8 cellular contexts compared by ENCODE assay signal in the genomic region with DNA sequence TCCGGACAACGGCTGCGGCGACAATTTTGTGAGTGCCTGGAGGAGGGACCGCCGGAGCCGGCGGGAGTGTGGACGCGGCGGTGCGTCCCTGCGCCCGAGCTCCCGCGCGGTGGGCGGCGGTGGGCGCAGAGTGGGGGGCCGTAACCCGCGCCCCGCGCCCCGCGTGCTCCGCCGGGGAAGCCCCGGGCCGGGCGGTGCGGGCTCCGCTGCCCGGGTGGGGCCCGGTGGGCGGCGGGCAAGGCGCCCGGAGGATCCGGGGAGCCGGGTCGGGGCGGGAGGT. TPM values are rescaled to one million over a fixed set of nuclear protein-coding genes. Genes with fewer than 3 reads are reported as not detected.
A peak's percentile ranks its signal among the peaks of the same experiment; 100 is the strongest.
DNase-seq lines count a peak whose midpoint lies in the region; ATAC-seq, FAIRE-seq and TF ChIP-seq lines count a peak whose summit lies in the region.

No MANE protein-coding gene starts in this region.

- no peak for TF ChIP-seq POLR2A in H54 (IDR thresholded peaks at IDR 0.05; ENCODE audit: low read depth, low read length)

- H3K4me3 Mint-ChIP-seq in activated CD4-positive, alpha-beta T cell treated with anti-CD3 and anti-CD28 coated beads for 36 hours, result peak overlapping the region; percentile 71
- H3K4me3 Mint-ChIP-seq in T-cell, result peak overlapping the region; percentile 76 to 88 (median 79)
- peak overlapping the region; percentile 83 for H3K4me3 Mint-ChIP-seq in stimulated activated memory B cell treated with anti-CD40 and anti-IgM and Interleukin-4, amounts not matched to agents 10 μg/mL and 1 μg/mL and 100 μg/mL, for 72 hours

- H3K9me3 Mint-ChIP-seq in activated CD4-positive, alpha-beta T cell treated with anti-CD3 and anti-CD28 coated beads for 36 hours (ENCODE audit: low read depth), result no peaks in the 10 kb centered on the region
- H3K9me3 Mint-ChIP-seq in T-cell, result no peaks in the 10 kb centered on the region
- H3K9me3 Mint-ChIP-seq in stimulated activated memory B cell treated with anti-CD40 and anti-IgM and Interleukin-4, amounts not matched to agents 10 μg/mL and 1 μg/mL and 100 μg/mL, for 72 hours, result no peaks in the 10 kb centered on the region

- ATAC-seq in activated CD4-positive, alpha-beta T cell treated with anti-CD3 and anti-CD28 coated beads for 36 hours, result no peak
- ATAC-seq in T-cell (replicated peaks in 1 of 4) (peak in 1 of 4 experiments; percentile 38), GM19035 (IDR thresholded peaks at IDR 0.05; ENCODE audit: unreplicated experiment) (no peak), GM18873 (IDR thresholded peaks at IDR 0.05; ENCODE audit: low FRiP score, unreplicated experiment) (no peak)
- ATAC-seq in stimulated activated memory B cell treated with anti-CD40 and anti-IgM and Interleukin-4, amounts not matched to agents 10 μg/mL and 1 μg/mL and 100 μg/mL, for 72 hours, result peak; percentile 71

- no peak for FAIRE-seq in H54 (lab: Jason Lieb, UNC)

- no peaks in the 10 kb centered on the region for H3K27me3 Mint-ChIP-seq in activated CD4-positive, alpha-beta T cell treated with anti-CD3 and anti-CD28 coated beads for 36 hours
- H3K27me3 Mint-ChIP-seq in T-cell, result peaks cover 2 to 6% of the 10 kb centered on the region in 2 donors
- H3K27me3 Mint-ChIP-seq in stimulated activated memory B cell treated with anti-CD40 and anti-IgM and Interleukin-4, amounts not matched to agents 10 μg/mL and 1 μg/mL and 100 μg/mL, for 72 hours, result no peaks in the 10 kb centered on the region

- no peaks in the 10 kb centered on the region for H3K36me3 Mint-ChIP-seq in activated CD4-positive, alpha-beta T cell treated with anti-CD3 and anti-CD28 coated beads for 36 hours (ENCODE audit: low read depth)
- no peaks in the 10 kb centered on the region for H3K36me3 Mint-ChIP-seq in T-cell
- no peaks in the 10 kb centered on the region for H3K36me3 Mint-ChIP-seq in stimulated activated memory B cell treated with anti-CD40 and anti-IgM and Interleukin-4, amounts not matched to agents 10 μg/mL and 1 μg/mL and 100 μg/mL, for 72 hours

- H3K4me3 ChIP-seq in left ventricle myocardium inferior, result peak overlapping the region; percentile 98

- H3K27ac ChIP-seq in left ventricle myocardium inferior (replicated peaks), result peak overlapping the region; percentile 96

- intact Hi-C loops in activated CD4-positive, alpha-beta T cell treated with anti-CD3 and anti-CD28 coated beads for 36 hours (cut with DNase I, micrococcal nuclease), result loop anchor here (1.0 to 10.0 kb wide), 6 partner anchors 28 to 459 kb away; partner anchors contain the start of genes ZNRF2 (in 2 of the 2), FKBP14 (in 1 of the 2), GARS1 (in 1 of the 2) and NOD1 (in 1 of the 2)
- intact Hi-C loops in left ventricle myocardium inferior (cut with micrococcal nuclease), result no loop called here

- H3K27me3 ChIP-seq in left ventricle myocardium inferior (ENCODE audit: low read depth), result no peaks in the 10 kb centered on the region

- CTCF ChIA-PET in activated CD4-positive, alpha-beta T cell treated with anti-CD3 and anti-CD28 coated beads for 36 hours (lab: Charles Lee), result no interaction called here
- CTCF ChIA-PET in T-cell (lab: Charles Lee), result interaction anchor here in 1 of 2 donors (0.8 kb wide), 1 partner anchor 9 kb away, joined by 3 read pairs; no protein-coding TSS in a partner anchor

- no peaks in the 10 kb centered on the region for H3K36me3 ChIP-seq in left ventricle myocardium inferior

- no peak overlapping the region for H3K27ac Mint-ChIP-seq in activated CD4-positive, alpha-beta T cell treated with anti-CD3 and anti-CD28 coated beads for 36 hours
- H3K27ac Mint-ChIP-seq in T-cell, result no peak overlapping the region
- peak overlapping the region; percentile 70 for H3K27ac Mint-ChIP-seq in stimulated activated memory B cell treated with anti-CD40 and anti-IgM and Interleukin-4, amounts not matched to agents 10 μg/mL and 1 μg/mL and 100 μg/mL, for 72 hours

- peaks cover 4% of the 10 kb centered on the region for H3K4me1 Mint-ChIP-seq in activated CD4-positive, alpha-beta T cell treated with anti-CD3 and anti-CD28 coated beads for 36 hours
- peaks cover 11 to 19% (median 17%) of the 10 kb centered on the region in 3 donors for H3K4me1 Mint-ChIP-seq in T-cell
- H3K4me1 Mint-ChIP-seq in stimulated activated memory B cell treated with anti-CD40 and anti-IgM and Interleukin-4, amounts not matched to agents 10 μg/mL and 1 μg/mL and 100 μg/mL, for 72 hours, result peaks cover 11% of the 10 kb centered on the region

- TF ChIP-seq CTCF in left ventricle myocardium inferior (IDR thresholded peaks at IDR 0.05; ENCODE audit: borderline replicate concordance), result no peak

- peaks cover 45% of the 10 kb centered on the region for H3K4me1 ChIP-seq in left ventricle myocardium inferior

- H3K9me3 ChIP-seq in left ventricle myocardium inferior (replicated peaks), result no peaks in the 10 kb centered on the region

- DNase-seq in activated CD4-positive, alpha-beta T cell treated with anti-CD3 and anti-CD28 coated beads for 36 hours, result no peak
- no peak for DNase-seq in activated CD4-positive, alpha-beta T cell treated with anti-CD3 and anti-CD28 coated beads for 48 hours
- DNase-seq in T-cell (no peak), left ventricle myocardium inferior (no peak), H54 (ENCODE audit: insufficient read length, low spot score) (no peak)

- POLR2A ChIA-PET in activated CD4-positive, alpha-beta T cell treated with anti-CD3 and anti-CD28 coated beads for 36 hours (lab: Charles Lee), result interaction anchor here (2.4 kb wide), 1 partner anchor 13 kb away, joined by 10 read pairs; no protein-coding TSS in a partner anchor
- POLR2A ChIA-PET in T-cell (lab: Charles Lee), result interaction anchor here (0.6 to 1.5 kb wide), 2 partner anchors 188 to 211 kb away, joined by 5 to 11 read pairs; no protein-coding TSS in a partner anchor

RNA-seq across cellular contexts. Expression of gene MTURN, which starts 0.4 kb away (rescaled TPM):
- total RNA-seq in activated CD4-positive, alpha-beta T cell treated with anti-CD3 and anti-CD28 coated beads for 36 hours, result 1 to 10 TPM; 4.2 TPM
- total RNA-seq in T-cell (10 to 100 TPM; 17.3 to 26.3 (median 22.8) TPM), left ventricle myocardium inferior (21.3 TPM)
